In genomic region chr7:50409856-50410468, GRCh38 we compare ENCODE assay signal across 9 cellular contexts. TPM values are rescaled to one million over a fixed set of nuclear protein-coding genes. Genes with fewer than 3 reads are reported as not detected.
DNase-seq lines count a peak whose midpoint lies in the region; ATAC-seq, FAIRE-seq and TF ChIP-seq lines count a peak whose summit lies in the region.
"Had no signal": no experiment of that assay in that cellular context is flagged by ENCODE, and none has a peak within 500 bp of the region (broad histone marks: within the 10 kb centered on the region; RNA-seq: fewer than 3 reads in every experiment).

No MANE protein-coding gene starts in this region.

- in situ Hi-C loops in ACHN (cut with HindIII; ENCODE audit: low pct_ligation_motif_present, low pct_unique_long_range_greater_than_20kb, low sequenced_read_pairs), result no loop called here

- peaks cover 24 to 54% (median 37%) of the 10 kb centered on the region in 4 donors for H3K4me1 Mint-ChIP-seq in CD4-positive, alpha-beta memory T cell
- peaks cover 98% of the 10 kb centered on the region for H3K4me1 Mint-ChIP-seq in activated B cell treated with CpG ODN at 0.5 μM for 24 hours

- no peaks in the 10 kb centered on the region for H3K9me3 ChIP-seq in CD4-positive, alpha-beta memory T cell (ENCODE audit: control insufficient read depth in 1 of 2, low read length in 2 of 2)

- H3K27me3 Mint-ChIP-seq in CD4-positive, alpha-beta memory T cell, result no peaks in the 10 kb centered on the region
- no peaks in the 10 kb centered on the region for H3K27me3 Mint-ChIP-seq in activated B cell treated with CpG ODN at 0.5 μM for 24 hours

- H3K36me3 Mint-ChIP-seq in CD4-positive, alpha-beta memory T cell, result peaks cover 7 to 8% of the 10 kb centered on the region in 2 donors
- H3K36me3 Mint-ChIP-seq in activated B cell treated with CpG ODN at 0.5 μM for 24 hours (ENCODE audit: low read depth), result peaks cover 5% of the 10 kb centered on the region

- POLR2A ChIA-PET in CD4-positive, alpha-beta memory T cell (lab: Charles Lee; ENCODE audit: partially characterized antibody), result no interaction called here
- POLR2A ChIA-PET in activated B cell treated with CpG ODN at 0.5 μM for 24 hours (lab: Charles Lee), result interaction anchor here (0.5 to 4.3 kb wide), 11 partner anchors 10 to 261 kb away, joined by 3 to 25 read pairs (median 3); no protein-coding TSS in a partner anchor

- ATAC-seq in HG03097 (IDR thresholded peaks at IDR 0.05; ENCODE audit: low FRiP score, unreplicated experiment) (peak; percentile 47), activated B cell treated with CpG ODN at 0.5 μM for 24 hours (ENCODE audit: low read depth) (peak; percentile 70)

- H3K9me3 Mint-ChIP-seq in CD4-positive, alpha-beta memory T cell, result peaks cover 0 to 9% (median 0%) of the 10 kb centered on the region in 8 donors
- H3K9me3 Mint-ChIP-seq in activated B cell treated with CpG ODN at 0.5 μM for 24 hours, result no peaks in the 10 kb centered on the region

- peaks cover 11% of the 10 kb centered on the region for H3K4me1 ChIP-seq in CD4-positive, alpha-beta memory T cell (ENCODE audit: insufficient read depth, low read length)

- peak; percentile 96 for FAIRE-seq in GM19239 (lab: Jason Lieb, UNC)

- H3K27ac ChIP-seq in CD4-positive, alpha-beta memory T cell (ENCODE audit: low read depth, low read length), result no peak overlapping the region
- H3K27ac ChIP-seq in coronary artery, result no peak overlapping the region
- H3K27ac ChIP-seq: cardiac muscle cell had no signal

- no peak for DNase-seq in CD4-positive, alpha-beta memory T cell
- no peak for DNase-seq in GM19239 (ENCODE audit: insufficient read length, low spot score)
- DNase-seq in activated B cell treated with CpG ODN at 0.5 μM for 24 hours, result peak; percentile 58
- no peak for DNase-seq in coronary artery (ENCODE audit: low spot score)
- DNase-seq in ACHN, result no peak
- DNase-seq in stimulated activated CD4-positive, alpha-beta T cell treated with anti-CD3 and anti-CD28 coated beads, Interleukin-15, amount 100 ng/mL, for 24 hours, result no peak
- DNase-seq in HUDEP-2 (lab: John Stamatoyannopoulos, UW; ENCODE audit: unreplicated experiment in 76 of 76), result no peak

- no peaks in the 10 kb centered on the region for H3K27me3 ChIP-seq in CD4-positive, alpha-beta memory T cell (ENCODE audit: insufficient read depth, low read length)

- CTCF ChIA-PET in CD4-positive, alpha-beta memory T cell (lab: Charles Lee; ENCODE audit: partially characterized antibody), result interaction anchor here (12.7 kb wide), 1 partner anchor 205 kb away, joined by 205 read pairs; no protein-coding TSS in a partner anchor
- CTCF ChIA-PET in activated B cell treated with CpG ODN at 0.5 μM for 24 hours (lab: Charles Lee), result interaction anchor here (0.6 kb wide), 1 partner anchor 265 kb away, joined by 4 read pairs; no protein-coding TSS in a partner anchor

- intact Hi-C loops in CD4-positive, alpha-beta memory T cell (cut with micrococcal nuclease), result no loop called here
- intact Hi-C loops in activated B cell treated with CpG ODN at 0.5 μM for 24 hours (cut with micrococcal nuclease), result loop anchor here (1.0 to 5.0 kb wide), 4 partner anchors 13 to 262 kb away; partner anchors contain the start of gene IKZF1

- H3K4me3 Mint-ChIP-seq in CD4-positive, alpha-beta memory T cell, result peak overlapping the region in 1 of 8 donors; percentile 21
- peak overlapping the region; percentile 56 for H3K4me3 Mint-ChIP-seq in activated B cell treated with CpG ODN at 0.5 μM for 24 hours

- H3K36me3 ChIP-seq in CD4-positive, alpha-beta memory T cell (ENCODE audit: insufficient read depth, low read length), result no peaks in the 10 kb centered on the region
- H3K36me3 ChIP-seq: cardiac muscle cell had no signal

- peak overlapping the region in 4 of 7 donors; percentile 22 to 64 (median 54) for H3K27ac Mint-ChIP-seq in CD4-positive, alpha-beta memory T cell
- peak overlapping the region; percentile 94 for H3K27ac Mint-ChIP-seq in activated B cell treated with CpG ODN at 0.5 μM for 24 hours

- no peak for TF ChIP-seq CTCF in activated B cell treated with CpG ODN at 0.5 μM for 24 hours (IDR thresholded peaks at IDR 0.05)
- TF ChIP-seq CTCF in coronary artery (IDR thresholded peaks at IDR 0.05), result no peak

- no peak overlapping the region for H3K4me3 ChIP-seq in CD4-positive, alpha-beta memory T cell (ENCODE audit: low read length in 2 of 2)
- H3K4me3 ChIP-seq in coronary artery, result no peak overlapping the region
- H3K4me3 ChIP-seq: cardiac muscle cell had no signal

RNA-seq across cellular contexts. Expression of gene FIGNL1, which starts 40.2 kb away (rescaled TPM):
- 10 to 100 TPM; 16.2 to 17.1 TPM for total RNA-seq in CD4-positive, alpha-beta memory T cell
- polyA plus RNA-seq in CD4-positive, alpha-beta memory T cell, result 10 to 100 TPM in 1 of 2 donors, 1 to 10 TPM in 1; 4.8 to 12.1 TPM
- 13.2 and 15.4 TPM in 2 replicates for total RNA-seq in activated B cell treated with CpG ODN at 0.5 μM for 24 hours
